8 cellular contexts compared by ENCODE assay signal in genomic region chr19:14147797-14148605, GRCh38. TPM values are rescaled to one million over a fixed set of nuclear protein-coding genes. Genes with fewer than 3 reads are reported as not detected.
A peak's percentile ranks its signal among the peaks of the same experiment; 100 is the strongest.
DNase-seq lines count a peak whose midpoint lies in the region; ATAC-seq and TF ChIP-seq lines count a peak whose summit lies in the region.

No MANE protein-coding gene starts in this region.

- intact Hi-C loops in heart right ventricle (cut with DNase I), result loop anchor here (1.0 to 10.0 kb wide), 12 partner anchors 49 to 337 kb away; partner anchors contain the start of genes DDX39A (in 2 of the 10) and ADGRL1 (in 1 of the 10)

- ATAC-seq in SK-N-SH treated with all-trans-retinoic acid at 6 μM for 48 hours (peak; percentile 95), heart right ventricle (peak; percentile 84 to 91 (median 86)), HG03139 (IDR thresholded peaks at IDR 0.05; ENCODE audit: unreplicated experiment) (no peak)

- no peak overlapping the region for H3K9ac ChIP-seq in parathyroid adenoma

- no peaks in the 10 kb centered on the region for H3K9me3 ChIP-seq in heart right ventricle
- no peaks in the 10 kb centered on the region for H3K9me3 ChIP-seq in parathyroid adenoma (ENCODE audit: control insufficient read depth, low read length)

- peaks cover 0 to 20% (median 0%) of the 10 kb centered on the region in 9 donors for H3K36me3 ChIP-seq in heart right ventricle
- H3K36me3 ChIP-seq in parathyroid adenoma (ENCODE audit: control insufficient read depth, insufficient read depth, low read length), result no peaks in the 10 kb centered on the region

- 27 to 32% methylated on average over 20 of the region's 20 CpGs for WGBS in heart right ventricle, 2 donors

- DNase-seq in AG09319 (ENCODE audit: extremely low read depth, low read depth) (peak; percentile 35), GM20000 (ENCODE audit: low spot score) (peak; percentile 79), anterior cingulate cortex (lab: John Stamatoyannopoulos, UW) (peak in 54 of 58 donors; percentile 20 to 74 (median 56)), heart right ventricle (peak; percentile 74 to 79), GDM1 (lab: John Stamatoyannopoulos, UW) (no peak)

- TF ChIP-seq CTCF in AG09319 (IDR thresholded peaks at IDR 0.05; ENCODE audit: low read depth, low read length) (peak; percentile 96), GM20000 (IDR thresholded peaks at IDR 0.05; ENCODE audit: extremely low read depth, missing control alignments) (peak; percentile 50), heart right ventricle (IDR thresholded peaks at IDR 0.05) (peak; percentile 77 to 95 (median 89)), parathyroid adenoma (IDR thresholded peaks at IDR 0.05) (peak; percentile 87)

- H2AFZ ChIP-seq in parathyroid adenoma, result peak overlapping the region; percentile 68

- peak overlapping the region in 2 of 10 donors; percentile 24 to 33 for H3K4me3 ChIP-seq in heart right ventricle
- no peak overlapping the region for H3K4me3 ChIP-seq in parathyroid adenoma (ENCODE audit: low read depth, low read length)

- H3K4me2 ChIP-seq in parathyroid adenoma (ENCODE audit: low read length), result no peak overlapping the region

- no peaks in the 10 kb centered on the region for H3K79me2 ChIP-seq in parathyroid adenoma

- H3K27ac ChIP-seq in heart right ventricle, result peak overlapping the region; percentile 25 to 90 (median 86)
- H3K27ac ChIP-seq in parathyroid adenoma, result peak overlapping the region; percentile 44

- no peaks in the 10 kb centered on the region for H3K27me3 ChIP-seq in heart right ventricle
- H3K27me3 ChIP-seq in parathyroid adenoma (ENCODE audit: control insufficient read depth, insufficient read depth, low read length), result no peaks in the 10 kb centered on the region

- H3K4me1 ChIP-seq in heart right ventricle, result peaks cover 2 to 47% (median 32%) of the 10 kb centered on the region in 9 donors
- peaks cover 12% of the 10 kb centered on the region for H3K4me1 ChIP-seq in parathyroid adenoma

TF ChIP-seq in SK-N-SH treated with all-trans-retinoic acid at 6 μM for 48 hours, 23 proteins besides CTCF, POLR2A, EP300 and RAD21:
- TF ChIP-seq TSHZ2 (CRISPR knock-in tag; IDR thresholded peaks at IDR 0.05) (0 out of 2 replicates have a peak, but pooled peaks have one; percentile 19), CSRNP3 (CRISPR knock-in tag; IDR thresholded peaks at IDR 0.05) (no peak), PATZ1 (CRISPR knock-in tag; IDR thresholded peaks at IDR 0.05; ENCODE audit: borderline replicate concordance) (0 out of 2 replicates have a peak, but pooled peaks have one; percentile 57)

RNA-seq across cellular contexts. Expression of gene ASF1B, which starts 11.6 kb away (rescaled TPM):
- 1 to 10 TPM in 3 of 10 donors, under 1 TPM in 7; 0.17 to 5.6 (median 0.63) TPM for total RNA-seq in heart right ventricle
- polyA plus RNA-seq in heart right ventricle, result under 1 TPM; 0.59 to 0.90 TPM

RNA-seq across cellular contexts. Expression of gene PRKACA, which starts 30.4 kb away (rescaled TPM):
- total RNA-seq in heart right ventricle, result 100 to 1,000 TPM; 473 to 691 (median 518) TPM
- polyA plus RNA-seq in heart right ventricle, result 100 to 1,000 TPM; 196 to 214 TPM

RNA-seq across cellular contexts. Expression of gene SAMD1, which starts 57.5 kb away (rescaled TPM):
- 10 to 100 TPM; 26.7 to 53.0 (median 33.7) TPM for total RNA-seq in heart right ventricle
- 10 to 100 TPM; 34.4 to 55.3 TPM for polyA plus RNA-seq in heart right ventricle

RNA-seq across cellular contexts. Expression of gene ADGRL1, which starts 58.0 kb away (rescaled TPM):
- total RNA-seq in heart right ventricle, result 10 to 100 TPM in 9 of 10 donors, 1 to 10 TPM in 1; 9.0 to 31.9 (median 13.1) TPM
- polyA plus RNA-seq in heart right ventricle, result 10 to 100 TPM in 1 of 2 donors, 1 to 10 TPM in 1; 5.1 to 12.5 TPM
